Comparison of ENCODE assay signal across 8 cellular contexts in genomic region chr22:23179381-23180294, GRCh38. TPM values are rescaled to one million over a fixed set of nuclear protein-coding genes. Genes with fewer than 3 reads are reported as not detected.
DNase-seq lines count a peak whose midpoint lies in the region; ATAC-seq and TF ChIP-seq lines count a peak whose summit lies in the region.

No MANE protein-coding gene starts in this region.

- in situ Hi-C loops in GM13977 (cut with MboI; ENCODE audit: low pct_unique_long_range_greater_than_20kb, low sequenced_read_pairs, unreplicated experiment): loop anchor here (5.0 to 25.0 kb wide), 2 partner anchors 98 to 208 kb away; no protein-coding TSS in a partner anchor

- TF ChIP-seq CTCF in GM20000 (IDR thresholded peaks at IDR 0.05; ENCODE audit: extremely low read depth, missing control alignments): no peak
- TF ChIP-seq CTCF in GM13977 (IDR thresholded peaks at IDR 0.05; ENCODE audit: extremely low read depth, insufficient read depth, missing control alignments): no peak

- POLR2A ChIA-PET in HEK293T (lab: Yijun Ruan, JAX): no interaction called here

- peak overlapping the region; percentile 75 for H3K4me3 ChIP-seq in ectodermal cell (ENCODE audit: insufficient read depth, low read depth, low read length)

- H3K36me3 Mint-ChIP-seq in naive B cell: peaks cover 13 to 16% of the 10 kb centered on the region in 2 donors

- no peak overlapping the region for H3K27ac ChIP-seq in ectodermal cell (ENCODE audit: insufficient read depth, low read depth, low read length, poor library complexity, severe bottlenecking)

- CTCF ChIA-PET in HEK293T (lab: Yijun Ruan, JAX): interaction anchor here (4.7 kb wide), 1 partner anchor 102 kb away, joined by 30 read pairs; no protein-coding TSS in a partner anchor

- WGBS in ectodermal cell, 2 experiments: 67 to 71% methylated on average over 25 of the region's 25 CpGs

- H3K4me1 Mint-ChIP-seq in naive B cell: peaks cover 42 to 62% (median 58%) of the 10 kb centered on the region in 3 donors

- peaks cover 0 to 12% (median 9%) of the 10 kb centered on the region in 7 donors for H3K9me3 Mint-ChIP-seq in naive B cell

- H3K27me3 ChIP-seq in ectodermal cell (ENCODE audit: control insufficient read depth, insufficient read depth, low read length, poor library complexity, severe bottlenecking): peaks cover 10% of the 10 kb centered on the region

- H3K27ac Mint-ChIP-seq in naive B cell: peak overlapping the region; percentile 82 to 96 (median 89)

- H3K4me1 ChIP-seq in ectodermal cell (ENCODE audit: control insufficient read depth, insufficient read depth, low read length): peaks cover 18% of the 10 kb centered on the region

- no peaks in the 10 kb centered on the region for H3K9me3 ChIP-seq in ectodermal cell (ENCODE audit: control insufficient read depth, low read length)

- H3K4me3 Mint-ChIP-seq in naive B cell: peak overlapping the region; percentile 80 to 90 (median 85)

- H3K27me3 Mint-ChIP-seq in naive B cell: no peaks in the 10 kb centered on the region

- DNase-seq in GM20000 (ENCODE audit: low spot score) (peak; percentile 32), SHP77 treated with DMSO at 0.1 percent for 48 hours (lab: John Stamatoyannopoulos, UW) (peak; percentile 24), naive B cell (no peak), globus pallidus (ENCODE audit: low spot score) (no peak), HEK293T (ENCODE audit: extremely low spot score) (no peak), GM13977 (ENCODE audit: low spot score) (no peak)

- no peaks in the 10 kb centered on the region for H3K36me3 ChIP-seq in ectodermal cell (ENCODE audit: control insufficient read depth, insufficient read depth, low read length)

- ATAC-seq in naive B cell (ENCODE audit: low read depth in 2 of 2): no peak
- ATAC-seq in HG02588 (IDR thresholded peaks at IDR 0.05; ENCODE audit: unreplicated experiment): no peak

TF ChIP-seq in HEK293T, 16 proteins besides CTCF, POLR2A, EP300 and RAD21:
- no peak for TF ChIP-seq FOXM1 (IDR thresholded peaks at IDR 0.05; ENCODE audit: borderline replicate concordance)
- TF ChIP-seq BHLHE40 (IDR thresholded peaks at IDR 0.05; ENCODE audit: borderline replicate concordance): no peak
- TF ChIP-seq SP1 (IDR thresholded peaks at IDR 0.05): no peak
- TF ChIP-seq FOXA1 (IDR thresholded peaks at IDR 0.05): no peak
- TF ChIP-seq ELF4 (IDR thresholded peaks at IDR 0.05): no peak
- TF ChIP-seq SUZ12 (IDR thresholded peaks at IDR 0.05): no peak
- no peak for TF ChIP-seq NFRKB (IDR thresholded peaks at IDR 0.05)
- no peak for TF ChIP-seq ARNT (IDR thresholded peaks at IDR 0.05)

RNA-seq across cellular contexts. Expression of gene BCR, which starts 0.7 kb away (rescaled TPM):
- polyA plus RNA-seq in ectodermal cell (2013, experiment 1 of 4): 76.7 TPM
- 71.1 TPM for polyA plus RNA-seq in ectodermal cell (2013, experiment 2 of 4)
- polyA plus RNA-seq in ectodermal cell (2013, experiment 3 of 4): 48.2 TPM
- polyA plus RNA-seq in ectodermal cell (2013, experiment 4 of 4): 48.1 TPM
- 10 to 100 TPM in 1 of 6 donors, 1 to 10 TPM in 4, not detected in 1; 2.6 to 12.1 (median 4.0) TPM for polyA plus RNA-seq in naive B cell (ENCODE audit: low read depth in 6 of 6)

RNA-seq across cellular contexts. Expression of gene RAB36, which starts 34.4 kb away (rescaled TPM):
- polyA plus RNA-seq in ectodermal cell (2013, experiment 1 of 4): 6.2 TPM
- polyA plus RNA-seq in ectodermal cell (2013, experiment 2 of 4): 7.1 TPM
- 6.5 TPM for polyA plus RNA-seq in ectodermal cell (2013, experiment 3 of 4)
- polyA plus RNA-seq in ectodermal cell (2013, experiment 4 of 4): 5.6 TPM
- 1 to 10 TPM in 2 of 6 donors, under 1 TPM in 3, not detected in 1; 0.40 to 1.7 (median 0.80) TPM for polyA plus RNA-seq in naive B cell (ENCODE audit: low read depth in 6 of 6)

RNA-seq across cellular contexts. Expression of gene RSPH14, which starts 37.8 kb away (rescaled TPM):
- 1.5 TPM for polyA plus RNA-seq in ectodermal cell (2013, experiment 1 of 4)
- polyA plus RNA-seq in ectodermal cell (2013, experiment 2 of 4): 2.0 TPM
- polyA plus RNA-seq in ectodermal cell (2013, experiment 3 of 4): 1.7 TPM
- 1.1 TPM for polyA plus RNA-seq in ectodermal cell (2013, experiment 4 of 4)
- under 1 TPM in 2 of 6 donors, not detected in 4; 0.25 to 0.27 TPM for polyA plus RNA-seq in naive B cell (ENCODE audit: low read depth in 6 of 6)

Comparison
In these comparisons a context has a peak if more than half of its experiments do, and no peak if none do; other contexts are left out.
1. DNase-seq: peak in GM20000 (single experiment) and SHP77 treated with DMSO at 0.1 percent for 48 hours (single experiment); none in naive B cell (single experiment), globus pallidus (single experiment), HEK293T (single experiment) and GM13977 (single experiment).